In genomic region chr3:23999012-23999641, GRCh38 we compare ENCODE assay signal across 1 cellular context.
TF ChIP-seq lines count a peak whose summit lies in the region.

No MANE protein-coding gene starts in this region.

TF ChIP-seq in HepG2, 621 proteins besides CTCF, POLR2A, EP300 and RAD21 (continued from another document):
- no peak for TF ChIP-seq MXD1 (CRISPR knock-in tag; IDR thresholded peaks at IDR 0.05)
- TF ChIP-seq STAG1 (CRISPR knock-in tag; IDR thresholded peaks at IDR 0.05): peak; percentile 97
- TF ChIP-seq ZBTB39 (CRISPR knock-in tag; IDR thresholded peaks at IDR 0.05): no peak
- peak; percentile 96 for TF ChIP-seq SMC3 (IDR thresholded peaks at IDR 0.05; ENCODE audit: low read length)
- TF ChIP-seq ATF7-NPFF (CRISPR knock-in tag; IDR thresholded peaks at IDR 0.05; ENCODE audit: low read depth): no peak
- no peak for TF ChIP-seq TRIM24 (CRISPR knock-in tag; IDR thresholded peaks at IDR 0.05)
- no peak for TF ChIP-seq ZNF75D (CRISPR knock-in tag; IDR thresholded peaks at IDR 0.05; ENCODE audit: borderline replicate concordance)
- TF ChIP-seq ZNF331 (CRISPR knock-in tag; IDR thresholded peaks at IDR 0.05): peak; percentile 53; the same call in 1 of the 2 replicates
- no peak for TF ChIP-seq ZNF501 (CRISPR knock-in tag; IDR thresholded peaks at IDR 0.05)
- no peak for TF ChIP-seq SOX6 (IDR thresholded peaks at IDR 0.05)
- peak; percentile 21; the same call in 1 of the 2 replicates for TF ChIP-seq SOX6 (CRISPR knock-in tag; IDR thresholded peaks at IDR 0.05)
- no peak for TF ChIP-seq MEIS1 (CRISPR knock-in tag; IDR thresholded peaks at IDR 0.05; ENCODE audit: borderline replicate concordance)
- TF ChIP-seq NAIF1 (CRISPR knock-in tag; IDR thresholded peaks at IDR 0.05; ENCODE audit: borderline replicate concordance): no peak
- no peak for TF ChIP-seq ZMAT3 (CRISPR knock-in tag; conservative IDR thresholded peaks at IDR 0.05)
- no peak for TF ChIP-seq ZBTB20 (CRISPR knock-in tag; IDR thresholded peaks at IDR 0.05; ENCODE audit: borderline replicate concordance, low read depth)
- peak; percentile 34; the same call in 1 of the 2 replicates for TF ChIP-seq FOXA3 (CRISPR knock-in tag; IDR thresholded peaks at IDR 0.05)
